Comparison of ENCODE assay signal across 17 cellular contexts in genomic region chr2:27094353-27094984, GRCh38. TPM values are rescaled to one million over a fixed set of nuclear protein-coding genes. Genes with fewer than 3 reads are reported as not detected.
A peak's percentile ranks its signal among the peaks of the same experiment; 100 is the strongest.
DNase-seq lines count a peak whose midpoint lies in the region; ATAC-seq and TF ChIP-seq lines count a peak whose summit lies in the region.
"Had no signal": no experiment of that assay in that cellular context is flagged by ENCODE, and none has a peak within 500 bp of the region (broad histone marks: within the 10 kb centered on the region; RNA-seq: fewer than 3 reads in every experiment).

No MANE protein-coding gene starts in this region.

- H3K27me3 ChIP-seq in H7 (ENCODE audit: control insufficient read depth, insufficient read depth, low read length), result no peaks in the 10 kb centered on the region; the same call in 1 of the 2 replicates
- H3K27me3 ChIP-seq in iPS-15b (ENCODE audit: control insufficient read depth, insufficient read depth, low read length), result no peaks in the 10 kb centered on the region
- no peaks in the 10 kb centered on the region for H3K27me3 ChIP-seq in right lobe of liver
- H3K27me3 ChIP-seq: BE2C had no signal

- no peak for TF ChIP-seq POLR2A in right lobe of liver (IDR thresholded peaks at IDR 0.05)

- peak; percentile 45 for DNase-seq in H7
- no peak for DNase-seq in right lobe of liver
- DNase-seq in progenitor cell of endocrine pancreas (ENCODE audit: low spot score, unreplicated experiment), result no peak
- DNase-seq in ACHN, result no peak
- no peak for DNase-seq in NCI-H1048 (lab: John Stamatoyannopoulos, UW)
- DNase-seq: BE2C; CD4-positive, alpha-beta memory T cell; DMS79; HCEC 1CT; HFFc6 had no signal

- no peaks in the 10 kb centered on the region for H3K36me3 ChIP-seq in H7 (replicated peaks; ENCODE audit: control insufficient read depth, insufficient read depth, low read length)
- no peaks in the 10 kb centered on the region for H3K36me3 ChIP-seq in iPS-15b (ENCODE audit: control insufficient read depth, insufficient read depth, low read length)
- H3K36me3 ChIP-seq in right lobe of liver, result peaks cover 0 to 24% (median 12%) of the 10 kb centered on the region in 4 donors
- H3K36me3 ChIP-seq: BE2C had no signal

- H3K4me3 Mint-ChIP-seq in progenitor cell of endocrine pancreas (ENCODE audit: low read depth), result no peak overlapping the region
- H3K4me3 Mint-ChIP-seq: HFFc6 had no signal

- H3K4me1 Mint-ChIP-seq in progenitor cell of endocrine pancreas (ENCODE audit: low read depth), result peaks cover 6% of the 10 kb centered on the region

- no peaks in the 10 kb centered on the region for H3K36me3 Mint-ChIP-seq in progenitor cell of endocrine pancreas (ENCODE audit: insufficient read depth)
- H3K36me3 Mint-ChIP-seq: CD4-positive, alpha-beta memory T cell had no signal

- intact Hi-C loops in right lobe of liver (cut with DNase I), result loop anchor here (10.0 kb wide), 3 partner anchors 100 to 200 kb away; partner anchors contain the start of gene DNAJC5G (in 1 of the 2)

- TF ChIP-seq CTCF in right lobe of liver (IDR thresholded peaks at IDR 0.05) (no peak), progenitor cell of endocrine pancreas (IDR thresholded peaks at IDR 0.05; ENCODE audit: unreplicated experiment) (no peak)

- H3K27ac ChIP-seq in right lobe of liver, result peak overlapping the region; percentile 52 to 90 (median 78)
- H3K27ac ChIP-seq: C4-2B, HL-60 had no signal

- in situ Hi-C loops in ACHN (cut with HindIII; ENCODE audit: low pct_ligation_motif_present, low pct_unique_long_range_greater_than_20kb, low sequenced_read_pairs), result no loop called here

- peak overlapping the region; percentile 51 for H3K27ac Mint-ChIP-seq in progenitor cell of endocrine pancreas
- H3K27ac Mint-ChIP-seq: HFFc6 had no signal

- H3K9me3 ChIP-seq in iPS-15b (ENCODE audit: control insufficient read depth, insufficient read depth, low read length) (no peaks in the 10 kb centered on the region), right lobe of liver (no peaks in the 10 kb centered on the region)
- H3K9me3 ChIP-seq: BE2C had no signal

- ATAC-seq in right lobe of liver (peak in 1 of 4 donors; percentile 2), GM19452 (IDR thresholded peaks at IDR 0.05; ENCODE audit: unreplicated experiment) (no peak), HG03159 (IDR thresholded peaks at IDR 0.05; ENCODE audit: unreplicated experiment) (no peak)
- ATAC-seq: GM12878 had no signal

- no peaks in the 10 kb centered on the region for H3K27me3 Mint-ChIP-seq in progenitor cell of endocrine pancreas
- H3K27me3 Mint-ChIP-seq: CD4-positive, alpha-beta memory T cell had no signal

- H3K4me1 ChIP-seq in iPS-15b (ENCODE audit: control insufficient read depth, insufficient read depth, low read length) (no peaks in the 10 kb centered on the region), right lobe of liver (peaks cover 0 to 70% (median 23%) of the 10 kb centered on the region in 4 donors)

- no peaks in the 10 kb centered on the region for H3K9me3 Mint-ChIP-seq in progenitor cell of endocrine pancreas (ENCODE audit: low read depth)
- H3K9me3 Mint-ChIP-seq: CD4-positive, alpha-beta memory T cell; HFFc6 had no signal

- H3K4me3 ChIP-seq in H7 (ENCODE audit: insufficient read depth, low read depth, low read length) (no peak overlapping the region), iPS-15b (ENCODE audit: low read depth, low read length) (no peak overlapping the region), right lobe of liver (peak overlapping the region in 2 of 3 donors; percentile 41 to 45)
- H3K4me3 ChIP-seq: GM12878 had no signal

- H3K9ac ChIP-seq in iPS-15b (ENCODE audit: low read depth, low read length), result peak overlapping the region; percentile 12

- 65% methylated on average over 12 of the region's 24 CpGs for WGBS in right lobe of liver (ENCODE audit: insufficient coverage, low coverage, low lambda C conversion rate, missing lambda C conversion rate)

RNA-seq across cellular contexts. Expression of gene KHK, which starts 7.9 kb away (rescaled TPM):
- total RNA-seq in H7 (2014; rRNA removed; shearing (Covaris generic)), result 3.3 and 5.3 TPM in 2 replicates
- total RNA-seq in right lobe of liver (100 to 1,000 TPM; 101 to 283 (median 206) TPM), progenitor cell of endocrine pancreas (4.4 and 5.2 TPM in 2 replicates)

RNA-seq across cellular contexts. Expression of gene EMILIN1, which starts 16.1 kb away (rescaled TPM):
- 5.1 and 5.8 TPM in 2 replicates for total RNA-seq in H7 (2014; rRNA removed; shearing (Covaris generic))
- total RNA-seq in right lobe of liver, result 10 to 100 TPM in 5 of 6 experiments, 1 to 10 TPM in 1; 7.2 to 26.1 (median 21.0) TPM
- 1.1 and 2.5 TPM in 2 replicates for total RNA-seq in progenitor cell of endocrine pancreas

RNA-seq across cellular contexts. Expression of gene OST4, which starts 23.0 kb away (rescaled TPM):
- 197 and 228 TPM in 2 replicates for total RNA-seq in H7 (2014; rRNA removed; shearing (Covaris generic))
- total RNA-seq in right lobe of liver (100 to 1,000 TPM; 144 to 182 (median 161) TPM), progenitor cell of endocrine pancreas (245 and 254 TPM in 2 replicates)

RNA-seq across cellular contexts. Expression of gene CGREF1, which starts 24.5 kb away (rescaled TPM):
- 1.0 and 1.6 TPM in 2 replicates for total RNA-seq in H7 (2014; rRNA removed; shearing (Covaris generic))
- total RNA-seq in right lobe of liver, result 10 to 100 TPM in 2 of 6 experiments, 1 to 10 TPM in 4; 2.5 to 33.2 (median 7.7) TPM
- 0.31 and 0.87 TPM in 2 replicates for total RNA-seq in progenitor cell of endocrine pancreas
- total RNA-seq: GM12878 had no signal

RNA-seq across cellular contexts. Expression of gene ABHD1, which starts 29.1 kb away (rescaled TPM):
- 0.55 TPM in 1 of 2 replicates, not detected in the other for total RNA-seq in H7 (2014; rRNA removed; shearing (Covaris generic))
- 1 to 10 TPM in 3 of 6 experiments, under 1 TPM in 3; 0.74 to 3.2 (median 1.1) TPM for total RNA-seq in right lobe of liver
- total RNA-seq in progenitor cell of endocrine pancreas, result 0.31 and 0.34 TPM in 2 replicates
- total RNA-seq: G401, HFFc6 had no signal

Comparison
In these comparisons a context has a peak if more than half of its experiments do, and no peak if none do; other contexts are left out.
1. H3K4me3 ChIP-seq: peak in right lobe of liver (2 of 3); none in H7 (single experiment) and iPS-15b (single experiment).
2. RNA of gene KHK, which starts 7.9 kb away (total RNA-seq): 101 to 283 TPM in right lobe of liver; 3.3 to 5.3 TPM in H7 and 4.4 to 5.2 TPM in progenitor cell of endocrine pancreas; every median in the first group is over 10 times any median in the second.